Comparison of ENCODE assay signal across 8 cellular contexts in genomic region chr5:154860123-154860522, GRCh38.
DNase-seq lines count a peak whose midpoint lies in the region; ATAC-seq and TF ChIP-seq lines count a peak whose summit lies in the region.

No MANE protein-coding gene starts in this region.

- peak overlapping the region; percentile 77 for H3K4me2 ChIP-seq in DND-41 (ENCODE audit: insufficient read depth, low read length)

- peaks cover 42% of the 10 kb centered on the region for H4K20me1 ChIP-seq in DND-41 (ENCODE audit: insufficient read depth, low read length)

- H3K27ac ChIP-seq in DND-41 (ENCODE audit: low read length), result peak overlapping the region; percentile 96
- H3K27ac ChIP-seq in caudate nucleus (ENCODE audit: low read depth, low read length), result peak overlapping the region; percentile 14
- peak overlapping the region; percentile 97 for H3K27ac ChIP-seq in muscle layer of duodenum (ENCODE audit: low read length)

- H3K9me3 ChIP-seq in DND-41 (ENCODE audit: insufficient read depth, low read length, severe bottlenecking) (no peaks in the 10 kb centered on the region), NT2/D1 (ENCODE audit: insufficient read depth, low read length) (no peaks in the 10 kb centered on the region), muscle layer of duodenum (ENCODE audit: control insufficient read depth in 1 of 2, low read length in 2 of 2) (no peaks in the 10 kb centered on the region)

- TF ChIP-seq CTCF in DND-41 (IDR thresholded peaks at IDR 0.05; ENCODE audit: borderline replicate concordance, extremely low read depth, low read length, poor library complexity, severe bottlenecking), result no peak

- H3K36me3 ChIP-seq in DND-41 (ENCODE audit: insufficient read depth, low read length) (peaks cover 26% of the 10 kb centered on the region), NT2/D1 (ENCODE audit: insufficient read depth, insufficient read length, low read length) (peaks cover 22% of the 10 kb centered on the region), muscle layer of duodenum (ENCODE audit: control insufficient read depth in 1 of 2, insufficient read depth in 2 of 2, low read length in 2 of 2) (peaks cover 2 to 14% of the 10 kb centered on the region in 2 donors)

- no peak overlapping the region for H2AFZ ChIP-seq in DND-41 (ENCODE audit: low read depth, low read length)

- H3K79me2 ChIP-seq in DND-41 (ENCODE audit: insufficient read depth, low read length), result peaks cover 66% of the 10 kb centered on the region

- ATAC-seq in DND-41 (ENCODE audit: insufficient read depth, low read depth) (no peak), GM18873 (IDR thresholded peaks at IDR 0.05; ENCODE audit: low FRiP score, unreplicated experiment) (no peak)

- H3K9ac ChIP-seq in DND-41 (ENCODE audit: low read depth, low read length) (peak overlapping the region; percentile 95), NT2/D1 (ENCODE audit: insufficient read length, low read depth) (peak overlapping the region; percentile 68)

- H3K4me3 ChIP-seq in DND-41 (ENCODE audit: low read depth in 1 of 2, low read length in 2 of 2), result peak overlapping the region; percentile 66 to 79
- peak overlapping the region; percentile 2 for H3K4me3 ChIP-seq in NT2/D1 (ENCODE audit: insufficient read length, low read depth)
- peak overlapping the region; percentile 85 to 99 for H3K4me3 ChIP-seq in muscle layer of duodenum (ENCODE audit: low read depth in 1 of 2, low read length in 2 of 2)

- peak; percentile 22 for DNase-seq in DND-41
- no peak for DNase-seq in NT2/D1 (ENCODE audit: low read depth, low spot score)
- no peak for DNase-seq in caudate nucleus (lab: John Stamatoyannopoulos, UW)
- no peak for DNase-seq in NCI-H2171 treated with DMSO at 0.1 percent for 48 hours (lab: John Stamatoyannopoulos, UW)
- no peak for DNase-seq in COR-L47 (lab: John Stamatoyannopoulos, UW)
- DNase-seq in superior temporal gyrus (ENCODE audit: extremely low spot score), result no peak

- H3K27me3 ChIP-seq in DND-41 (ENCODE audit: insufficient read depth, low read length, poor library complexity), result no peaks in the 10 kb centered on the region
- no peaks in the 10 kb centered on the region for H3K27me3 ChIP-seq in NT2/D1 (ENCODE audit: insufficient read depth, insufficient read length)
- H3K27me3 ChIP-seq in muscle layer of duodenum (ENCODE audit: low read depth, low read length), result no peaks in the 10 kb centered on the region

- H3K4me1 ChIP-seq in DND-41 (ENCODE audit: insufficient read depth, low read length) (peaks cover 38% of the 10 kb centered on the region), NT2/D1 (ENCODE audit: insufficient read depth, insufficient read length) (no peaks in the 10 kb centered on the region), muscle layer of duodenum (ENCODE audit: control insufficient read depth in 1 of 2, insufficient read depth in 2 of 2, low read length in 2 of 2) (peaks cover 10 to 36% of the 10 kb centered on the region in 2 donors)

Comparison
In these comparisons a context has a peak if more than half of its experiments do, and no peak if none do; other contexts are left out.
1. H3K27ac ChIP-seq: peak in every context shown above with its lines; median percentile 97 in muscle layer of duodenum; 96 in DND-41; 14 in caudate nucleus.
2. H3K4me3 ChIP-seq: peak in every context shown above with its lines; median percentile 92 in muscle layer of duodenum; 72 in DND-41; 2 in NT2/D1.